In genomic region chr6:69026243-69026642, GRCh38 we compare ENCODE assay signal across 16 cellular contexts.
DNase-seq lines count a peak whose midpoint lies in the region; FAIRE-seq and TF ChIP-seq lines count a peak whose summit lies in the region.
"Had no signal": no experiment of that assay in that cellular context is flagged by ENCODE, and none has a peak within 500 bp of the region (broad histone marks: within the 10 kb centered on the region; RNA-seq: fewer than 3 reads in every experiment).

No MANE protein-coding gene starts in this region.

- in situ Hi-C loops in KBM-7 (cut with MboI; ENCODE audit: low pct_unique_long_range_greater_than_20kb, low sequenced_read_pairs) = no loop called here

- TF ChIP-seq CTCF in fibroblast of the aortic adventitia (IDR thresholded peaks at IDR 0.05; ENCODE audit: insufficient read depth, low read length) (no peak), D721Med (IDR thresholded peaks at IDR 0.05; ENCODE audit: insufficient read depth, missing control alignments) (no peak)

- no peak overlapping the region for H3K4me3 ChIP-seq in fibroblast of the aortic adventitia (ENCODE audit: low read depth, low read length)
- H3K4me3 ChIP-seq: coronary artery, spleen, testis had no signal

- no peak for FAIRE-seq in D721Med (lab: Jason Lieb, UNC)

- DNase-seq in A172 (ENCODE audit: low spot score) = peak; percentile 44
- DNase-seq in KBM-7 = peak; percentile 35
- peak; percentile 8 to 9 for DNase-seq in SW 1271 (lab: John Stamatoyannopoulos, UW)
- peak; percentile 2 for DNase-seq in fibroblast of the aortic adventitia (ENCODE audit: low read depth)
- DNase-seq in AG08396 (ENCODE audit: low spot score) = no peak
- DNase-seq in NCI-H2171 treated with DMSO at 0.1 percent for 48 hours (lab: John Stamatoyannopoulos, UW) = no peak
- DNase-seq in islet precursor cell = no peak
- no peak for DNase-seq in D721Med (ENCODE audit: insufficient read length, low spot score)
- DNase-seq: activated CD8-positive, alpha-beta memory T cell treated with anti-CD3 and anti-CD28 coated beads, Interleukin-2, amount 50 U/mL, for 48 hours; activated naive CD8-positive, alpha-beta T cell treated with anti-CD3 and anti-CD28 coated beads, Interleukin-2, amount 50 U/mL, for 24 hours; COR-L47; HFFc6; NCI-H510A; spleen; testis had no signal

Comparison
In these comparisons a context has a peak if more than half of its experiments do, and no peak if none do; other contexts are left out.
1. DNase-seq: peak in A172 (single experiment), KBM-7 (single experiment), SW 1271 (2 of 2) and fibroblast of the aortic adventitia (single experiment); none in AG08396 (single experiment), NCI-H2171 treated with DMSO at 0.1 percent for 48 hours (single experiment), islet precursor cell (single experiment) and D721Med (single experiment).